ENCODE assay signal across 25 cellular contexts in genomic region chr22:47157486-47158270, GRCh38.
"Had no signal": no experiment of that assay in that cellular context is flagged by ENCODE, and none has a peak within 500 bp of the region (broad histone marks: within the 10 kb centered on the region; RNA-seq: fewer than 3 reads in every experiment).

No MANE protein-coding gene starts in this region.

- DNase-seq: activated CD4-positive, alpha-beta T cell treated with anti-CD3 and anti-CD28 coated beads for 36 hours; activated CD4-positive, alpha-beta T cell treated with anti-CD3 and anti-CD28 coated beads, Interleukin-2, amount 10 ng/mL, durations not matched to agents 7 days and 5 days; activated CD4-positive, alpha-beta T cell treated with anti-CD3 and anti-CD28 coated beads, Interleukin-2, amount 50 U/mL, for 48 hours; activated CD8-positive, alpha-beta T cell treated with anti-CD3 and anti-CD28 coated beads, Interleukin-2, amount 10 ng/mL, durations not matched to agents 7 days and 5 days; activated naive CD4-positive, alpha-beta T cell treated with anti-CD3 and anti-CD28 coated beads, Interleukin-2, amount 50 U/mL, for 16 hours; activated naive CD8-positive, alpha-beta T cell treated with anti-CD3 and anti-CD28 coated beads for 36 hours; activated T-cell treated with anti-CD3 and anti-CD28 coated beads, Interleukin-2, amount 50 U/mL, for 24 hours; amniotic stem cell; MM.1S; MV-4-11; NCI-H1092; NCI-H1436 treated with DMSO at 0.1 percent for 48 hours; NCI-H1694 treated with DMSO at 0.1 percent for 48 hours; NCI-H2029; NCI-H524 treated with DMSO at 0.1 percent for 48 hours; PC-9; SHP77; SJCRH30 had no signal

- H3K4me3 ChIP-seq: cardiac muscle cell, PC-9, SJCRH30, SK-N-MC had no signal

- H3K9ac ChIP-seq: KMS-11 had no signal

- ATAC-seq: activated CD4-positive, alpha-beta T cell treated with anti-CD3 and anti-CD28 coated beads for 36 hours; activated CD4-positive, CD25-positive, alpha-beta regulatory T cell treated with anti-CD3 and anti-CD28 coated beads, Interleukin-2, amount 50 U/mL, for 24 hours; activated CD8-positive, alpha-beta T cell treated with anti-CD3 and anti-CD28 coated beads, Interleukin-2, amount 10 ng/mL, durations not matched to agents 7 days and 5 days had no signal

- H2AFZ ChIP-seq: PC-9 had no signal

- H3K27ac ChIP-seq: cardiac muscle cell, KMS-11, PC-9, RWPE1, SJCRH30, SK-N-MC had no signal

- H3K4me2 ChIP-seq: KMS-11, PC-9 had no signal

- H3K9me3 ChIP-seq: SJCRH30 had no signal

- H3K36me3 ChIP-seq: cardiac muscle cell, SJCRH30 had no signal

- H3K27me3 ChIP-seq: cardiac muscle cell, SJCRH30 had no signal

- FAIRE-seq: RCC 7860, TTC549 had no signal
